Comparison of ENCODE assay signal across 10 cellular contexts in genomic region chr3:55746808-55747413, GRCh38.
DNase-seq lines count a peak whose midpoint lies in the region; ATAC-seq and TF ChIP-seq lines count a peak whose summit lies in the region.
"Had no signal": no experiment of that assay in that cellular context is flagged by ENCODE, and none has a peak within 500 bp of the region (broad histone marks: within the 10 kb centered on the region; RNA-seq: fewer than 3 reads in every experiment).

No MANE protein-coding gene starts in this region.

- CTCF ChIA-PET in CD4-positive, alpha-beta memory T cell (lab: Charles Lee; ENCODE audit: partially characterized antibody), result no interaction called here

- H3K4me3 Mint-ChIP-seq in neural crest cell, result no peak overlapping the region
- H3K4me3 Mint-ChIP-seq in CD4-positive, alpha-beta memory T cell, result no peak overlapping the region
- H3K4me3 Mint-ChIP-seq: T-helper 1 cell treated with Interleukin-12 subunit alpha and Interleukin-12 subunit beta and Interleukin-4 antibody, amounts not matched to agents 30 μg/mL and 1 μg/mL, for 36 hours had no signal

- no peak overlapping the region for H3K27ac ChIP-seq in CD4-positive, alpha-beta memory T cell (ENCODE audit: low read depth, low read length)
- H3K27ac ChIP-seq in ascending aorta, result no peak overlapping the region

- no peaks in the 10 kb centered on the region for H3K36me3 Mint-ChIP-seq in neural crest cell (ENCODE audit: low read depth)
- no peaks in the 10 kb centered on the region for H3K36me3 Mint-ChIP-seq in CD4-positive, alpha-beta memory T cell

- peaks cover 8% of the 10 kb centered on the region for H3K9me3 Mint-ChIP-seq in neural crest cell
- H3K9me3 Mint-ChIP-seq in CD4-positive, alpha-beta memory T cell, result peaks cover 0 to 7% (median 0%) of the 10 kb centered on the region in 8 donors
- H3K9me3 Mint-ChIP-seq: T-helper 1 cell treated with Interleukin-12 subunit alpha and Interleukin-12 subunit beta and Interleukin-4 antibody, amounts not matched to agents 30 μg/mL and 1 μg/mL, for 36 hours had no signal

- no peak for ATAC-seq in HG03521 (IDR thresholded peaks at IDR 0.05; ENCODE audit: unreplicated experiment)

- no peak overlapping the region for H3K4me3 ChIP-seq in LNCaP clone FGC (ENCODE audit: low read depth, low read length)
- no peak overlapping the region for H3K4me3 ChIP-seq in choroid plexus epithelial cell (ENCODE audit: low read depth, low read length)
- no peak overlapping the region for H3K4me3 ChIP-seq in CD4-positive, alpha-beta memory T cell (ENCODE audit: low read length in 2 of 2)
- H3K4me3 ChIP-seq in ascending aorta, result no peak overlapping the region
- H3K4me3 ChIP-seq: lung had no signal

- no peaks in the 10 kb centered on the region for H3K4me1 ChIP-seq in CD4-positive, alpha-beta memory T cell (ENCODE audit: insufficient read depth, low read length)
- H3K4me1 ChIP-seq in ascending aorta, result no peaks in the 10 kb centered on the region

- no peak overlapping the region for H3K27ac Mint-ChIP-seq in neural crest cell (ENCODE audit: unreplicated experiment)
- no peak overlapping the region for H3K27ac Mint-ChIP-seq in CD4-positive, alpha-beta memory T cell
- H3K27ac Mint-ChIP-seq: T-helper 1 cell treated with Interleukin-12 subunit alpha and Interleukin-12 subunit beta and Interleukin-4 antibody, amounts not matched to agents 30 μg/mL and 1 μg/mL, for 36 hours had no signal

- intact Hi-C loops in CD4-positive, alpha-beta memory T cell (cut with micrococcal nuclease), result no loop called here
- intact Hi-C loops in ascending aorta (cut with DNase I), result no loop called here

- peak; percentile 49 for TF ChIP-seq CTCF in LNCaP clone FGC (IDR thresholded peaks at IDR 0.05; ENCODE audit: control insufficient read depth, extremely low read depth, insufficient read depth)
- peak; percentile 53 for TF ChIP-seq CTCF in choroid plexus epithelial cell (conservative IDR thresholded peaks at IDR 0.05; ENCODE audit: low read depth, low read length)
- TF ChIP-seq CTCF in neural crest cell (conservative IDR thresholded peaks at IDR 0.05), result peak; percentile 69
- peak in 1 of 3 experiments; percentile 18 for TF ChIP-seq CTCF in ascending aorta (IDR thresholded peaks at IDR 0.05)

- DNase-seq in EH (ENCODE audit: low read depth), result peak; percentile 40
- DNase-seq in LNCaP clone FGC (ENCODE audit: low read depth), result no peak
- DNase-seq in choroid plexus epithelial cell (ENCODE audit: low read depth), result peak; percentile 53
- DNase-seq in neural crest cell (ENCODE audit: low read depth, low spot score), result no peak
- no peak for DNase-seq in KG1 (lab: John Stamatoyannopoulos, UW)
- no peak for DNase-seq in CD4-positive, alpha-beta memory T cell
- no peak for DNase-seq in ascending aorta (ENCODE audit: low spot score in 2 of 2)

- no peaks in the 10 kb centered on the region for H3K27me3 ChIP-seq in CD4-positive, alpha-beta memory T cell (ENCODE audit: insufficient read depth, low read length)
- no peaks in the 10 kb centered on the region for H3K27me3 ChIP-seq in ascending aorta

- no peaks in the 10 kb centered on the region for H3K27me3 Mint-ChIP-seq in neural crest cell (ENCODE audit: low read depth)
- no peaks in the 10 kb centered on the region for H3K27me3 Mint-ChIP-seq in CD4-positive, alpha-beta memory T cell

- H3K4me1 Mint-ChIP-seq in neural crest cell, result no peaks in the 10 kb centered on the region
- H3K4me1 Mint-ChIP-seq in CD4-positive, alpha-beta memory T cell, result no peaks in the 10 kb centered on the region

- no peaks in the 10 kb centered on the region for H3K36me3 ChIP-seq in CD4-positive, alpha-beta memory T cell (ENCODE audit: insufficient read depth, low read length)
- H3K36me3 ChIP-seq in ascending aorta, result no peaks in the 10 kb centered on the region

- POLR2A ChIA-PET in CD4-positive, alpha-beta memory T cell (lab: Charles Lee; ENCODE audit: partially characterized antibody), result no interaction called here

- no peaks in the 10 kb centered on the region for H3K9me3 ChIP-seq in CD4-positive, alpha-beta memory T cell (ENCODE audit: control insufficient read depth in 1 of 2, low read length in 2 of 2)
- H3K9me3 ChIP-seq in ascending aorta, result no peaks in the 10 kb centered on the region

Comparison
In these comparisons a context has a peak if more than half of its experiments do, and no peak if none do; other contexts are left out.
1. DNase-seq: peak in EH (single experiment) and choroid plexus epithelial cell (single experiment); none in LNCaP clone FGC (single experiment), neural crest cell (single experiment), KG1 (single experiment), CD4-positive, alpha-beta memory T cell (0 of 5) and ascending aorta (0 of 2).